ENCODE assay signal across 19 cellular contexts in genomic region chrY:13552393-13553127, GRCh38.
DNase-seq lines count a peak whose midpoint lies in the region; ATAC-seq, FAIRE-seq and TF ChIP-seq lines count a peak whose summit lies in the region.
"Had no signal": no experiment of that assay in that cellular context is flagged by ENCODE, and none has a peak within 500 bp of the region (broad histone marks: within the 10 kb centered on the region; RNA-seq: fewer than 3 reads in every experiment).

No MANE protein-coding gene starts in this region.

- no peak for ATAC-seq in CD8-positive, alpha-beta T cell
- ATAC-seq: activated T-cell treated with anti-CD3 and anti-CD28 coated beads, Interleukin-2, amount 50 U/mL, for 4 hours had no signal

- CTCF ChIA-PET in CD8-positive, alpha-beta T cell (lab: Charles Lee), result no interaction called here

- no peaks in the 10 kb centered on the region for H3K27me3 Mint-ChIP-seq in CD8-positive, alpha-beta T cell (ENCODE audit: low read depth)
- H3K27me3 Mint-ChIP-seq: activated CD4-positive, alpha-beta T cell treated with anti-CD3 and anti-CD28 coated beads, Interleukin-2, amount 10 ng/mL, durations not matched to agents 24 days and 14 days had no signal

- no peak for TF ChIP-seq CTCF in CD8-positive, alpha-beta T cell (IDR thresholded peaks at IDR 0.05)

- H3K27me3 ChIP-seq in CD8-positive, alpha-beta T cell (ENCODE audit: insufficient read depth, low read length), result no peaks in the 10 kb centered on the region
- H3K27me3 ChIP-seq: breast epithelium, SJSA1 had no signal

- no peak for DNase-seq in CD8-positive, alpha-beta T cell
- no peak for DNase-seq in GM19239 (ENCODE audit: insufficient read length, low spot score)
- DNase-seq in RCC 7860 (ENCODE audit: low spot score), result peak; percentile 34
- peak; percentile 9 for DNase-seq in glomerular visceral epithelial cell (ENCODE audit: extremely low spot score)
- no peak for DNase-seq in kidney glomerular epithelial cell (lab: John Stamatoyannopoulos, UW)
- no peak for DNase-seq in NCI-H1092 treated with DMSO at 0.1 percent for 48 hours (lab: John Stamatoyannopoulos, UW)
- no peak for DNase-seq in NCI-H345 (lab: John Stamatoyannopoulos, UW)
- DNase-seq: activated CD4-positive, alpha-beta T cell treated with anti-CD3 and anti-CD28 coated beads, Interleukin-2, amount 10 ng/mL, durations not matched to agents 24 days and 14 days; activated T-cell treated with anti-CD3 and anti-CD28 coated beads, Interleukin-2, amount 50 U/mL, for 4 hours; dermis blood vessel endothelial cell; DMS153; Kasumi-1; NCI-H187; NCI-H524 treated with DMSO at 0.1 percent for 48 hours; T-helper 9 cell had no signal

- peaks cover 4% of the 10 kb centered on the region for H3K4me1 Mint-ChIP-seq in CD8-positive, alpha-beta T cell (ENCODE audit: low read depth)

- no peaks in the 10 kb centered on the region for H3K4me1 ChIP-seq in CD8-positive, alpha-beta T cell (ENCODE audit: insufficient read depth, low read length)
- H3K4me1 ChIP-seq: breast epithelium, SJSA1 had no signal

- H3K9me3 ChIP-seq in CD8-positive, alpha-beta T cell (ENCODE audit: low read length), result no peaks in the 10 kb centered on the region
- H3K9me3 ChIP-seq: breast epithelium, SJSA1 had no signal

- no peak overlapping the region for H3K4me3 ChIP-seq in CD8-positive, alpha-beta T cell (ENCODE audit: low read depth, low read length)
- H3K4me3 ChIP-seq: breast epithelium, SJSA1 had no signal

- H3K9me3 Mint-ChIP-seq in CD8-positive, alpha-beta T cell, result no peaks in the 10 kb centered on the region
- H3K9me3 Mint-ChIP-seq: activated T-cell treated with anti-CD3 and anti-CD28 coated beads, Interleukin-2, amount 50 U/mL, for 4 hours had no signal

- intact Hi-C loops in CD8-positive, alpha-beta T cell (cut with DNase I, micrococcal nuclease), result no loop called here

- H3K27ac Mint-ChIP-seq in CD8-positive, alpha-beta T cell, result no peak overlapping the region
- H3K27ac Mint-ChIP-seq: activated CD4-positive, alpha-beta T cell treated with anti-CD3 and anti-CD28 coated beads, Interleukin-2, amount 10 ng/mL, durations not matched to agents 24 days and 14 days had no signal

- H3K36me3 Mint-ChIP-seq in CD8-positive, alpha-beta T cell, result no peaks in the 10 kb centered on the region

- H3K4me3 Mint-ChIP-seq in CD8-positive, alpha-beta T cell, result peak overlapping the region; percentile 50
- H3K4me3 Mint-ChIP-seq: activated CD4-positive, alpha-beta T cell treated with anti-CD3 and anti-CD28 coated beads, Interleukin-2, amount 10 ng/mL, durations not matched to agents 24 days and 14 days; activated T-cell treated with anti-CD3 and anti-CD28 coated beads, Interleukin-2, amount 50 U/mL, for 4 hours had no signal

- FAIRE-seq in GM19239 (lab: Jason Lieb, UNC) (peak; percentile 53), RCC 7860 (lab: Jason Lieb, UNC) (no peak)
- FAIRE-seq: H1 had no signal

- H3K36me3 ChIP-seq in CD8-positive, alpha-beta T cell (ENCODE audit: insufficient read depth, low read length), result no peaks in the 10 kb centered on the region
- H3K36me3 ChIP-seq: breast epithelium, SJSA1 had no signal

- POLR2A ChIA-PET in CD8-positive, alpha-beta T cell (lab: Charles Lee), result no interaction called here

- no peak overlapping the region for H3K27ac ChIP-seq in CD8-positive, alpha-beta T cell (ENCODE audit: low read depth, low read length)
- H3K27ac ChIP-seq: breast epithelium, C4-2B, SJSA1 had no signal

Comparison
In these comparisons a context has a peak if more than half of its experiments do, and no peak if none do; other contexts are left out.
1. DNase-seq: peak in RCC 7860 (single experiment) and glomerular visceral epithelial cell (single experiment); none in CD8-positive, alpha-beta T cell (0 of 7), GM19239 (single experiment), kidney glomerular epithelial cell (single experiment), NCI-H1092 treated with DMSO at 0.1 percent for 48 hours (single experiment) and NCI-H345 (single experiment).